Comparison of ENCODE assay signal across 15 cellular contexts in genomic region chr4:80876810-80877209, GRCh38.
DNase-seq lines count a peak whose midpoint lies in the region; ATAC-seq and TF ChIP-seq lines count a peak whose summit lies in the region.
"Had no signal": no experiment of that assay in that cellular context is flagged by ENCODE, and none has a peak within 500 bp of the region (broad histone marks: within the 10 kb centered on the region; RNA-seq: fewer than 3 reads in every experiment).

No MANE protein-coding gene starts in this region.

- H3K4me1 Mint-ChIP-seq in immature natural killer cell, result no peaks in the 10 kb centered on the region
- H3K4me1 Mint-ChIP-seq: endodermal cell had no signal

- DNase-seq in GM12864 (ENCODE audit: low read depth) (peak; percentile 49), posterior vena cava (ENCODE audit: low spot score) (no peak), immature natural killer cell (no peak), mammary epithelial cell (no peak), tibial artery (no peak)
- DNase-seq: activated naive CD4-positive, alpha-beta T cell treated with Interleukin-2 at 50 U/mL for 16 hours; endodermal cell; H7; NCI-H2081 treated with DMSO at 0.1 percent for 48 hours; small intestine had no signal

- H2AFZ ChIP-seq in OCI-LY3 (ENCODE audit: low read depth, low read length) (no peak overlapping the region), mammary epithelial cell (ENCODE audit: low read depth, low read length) (no peak overlapping the region)

- H3K36me3 ChIP-seq in OCI-LY3 (replicated peaks; ENCODE audit: low read depth, low read length), result no peaks in the 10 kb centered on the region
- H3K36me3 ChIP-seq in mammary epithelial cell (ENCODE audit: insufficient read depth, low read length), result no peaks in the 10 kb centered on the region
- no peaks in the 10 kb centered on the region for H3K36me3 ChIP-seq in tibial artery

- dilution Hi-C loops in mammary epithelial cell (cut with HindIII; ENCODE audit: low sequenced_read_pairs), result no loop called here

- H3K4me3 ChIP-seq in GM12864 (ENCODE audit: low read depth, low read length) (no peak overlapping the region), OCI-LY3 (ENCODE audit: low read length) (peak overlapping the region; percentile 6; the same call in 1 of the 2 replicates), mammary epithelial cell (replicated peaks in 1 of 3; ENCODE audit: insufficient read depth in 1 of 3, low read depth in 2 of 3, low read length in 3 of 3) (no peak overlapping the region), tibial artery (no peak overlapping the region)
- H3K4me3 ChIP-seq: lung had no signal

- H3K9me3 Mint-ChIP-seq in immature natural killer cell, result peaks cover 0 to 4% (median 0%) of the 10 kb centered on the region in 6 donors
- H3K9me3 Mint-ChIP-seq: endodermal cell had no signal

- ATAC-seq in GM19438 (IDR thresholded peaks at IDR 0.05; ENCODE audit: low read depth, unreplicated experiment) (peak; percentile 74), HG02981 (IDR thresholded peaks at IDR 0.05; ENCODE audit: unreplicated experiment) (peak; percentile 79)

- H3K79me2 ChIP-seq in OCI-LY3 (ENCODE audit: low read length) (no peaks in the 10 kb centered on the region), mammary epithelial cell (ENCODE audit: insufficient read depth, low read length) (no peaks in the 10 kb centered on the region)

- H4K20me1 ChIP-seq in OCI-LY3 (ENCODE audit: insufficient read depth, low read length) (no peaks in the 10 kb centered on the region), mammary epithelial cell (ENCODE audit: insufficient read depth, low read length) (no peaks in the 10 kb centered on the region)

- H3K4me3 Mint-ChIP-seq in immature natural killer cell, result no peak overlapping the region
- H3K4me3 Mint-ChIP-seq: endodermal cell had no signal

- H3K27ac Mint-ChIP-seq in immature natural killer cell, result no peak overlapping the region
- H3K27ac Mint-ChIP-seq: endodermal cell had no signal

- H3K27me3 ChIP-seq in OCI-LY3 (ENCODE audit: low read depth, low read length) (no peaks in the 10 kb centered on the region), mammary epithelial cell (ENCODE audit: insufficient read depth, low read length) (no peaks in the 10 kb centered on the region), tibial artery (no peaks in the 10 kb centered on the region)

- peak overlapping the region; percentile 54 for H3K4me2 ChIP-seq in OCI-LY3 (ENCODE audit: low read length)
- no peak overlapping the region for H3K4me2 ChIP-seq in mammary epithelial cell (ENCODE audit: insufficient read depth, low read depth, low read length)

- CTCF ChIA-PET in mammary epithelial cell (lab: Charles Lee; ENCODE audit: low non-redundant PET), result no interaction called here

- intact Hi-C loops in posterior vena cava (cut with DNase I), result no loop called here
- intact Hi-C loops in mammary epithelial cell (cut with micrococcal nuclease), result no loop called here
- intact Hi-C loops in tibial artery (cut with DNase I; ENCODE audit: low total_unique reads), result no loop called here

- no TSS peak for BruUV-seq in mammary epithelial cell (replicated peaks; lab: Mats Ljungman, UMichigan)

- H3K4me1 ChIP-seq in OCI-LY3 (ENCODE audit: low read length) (peaks cover 52% of the 10 kb centered on the region), mammary epithelial cell (ENCODE audit: insufficient read depth, low read length) (no peaks in the 10 kb centered on the region), tibial artery (no peaks in the 10 kb centered on the region)

- H3K9ac ChIP-seq in OCI-LY3 (ENCODE audit: low read length) (peak overlapping the region; percentile 14; the same call in 1 of the 2 replicates), mammary epithelial cell (ENCODE audit: insufficient read depth, low read length) (no peak overlapping the region)

- H3K27me3 Mint-ChIP-seq in immature natural killer cell (ENCODE audit: low read depth in 3 of 3), result peaks cover 0 to 3% (median 2%) of the 10 kb centered on the region in 3 donors

- H3K27ac ChIP-seq in OCI-LY3 (ENCODE audit: low read length), result peak overlapping the region; percentile 82
- no peak overlapping the region for H3K27ac ChIP-seq in mammary epithelial cell (ENCODE audit: insufficient read depth, low read depth, low read length)
- no peak overlapping the region for H3K27ac ChIP-seq in tibial artery
- H3K27ac ChIP-seq: C4-2B had no signal

- TF ChIP-seq CTCF in GM12864 (IDR thresholded peaks at IDR 0.05; ENCODE audit: low read depth, low read length, missing control alignments), result no peak
- TF ChIP-seq CTCF in OCI-LY3 (IDR thresholded peaks at IDR 0.05; ENCODE audit: low read depth, low read length), result no peak
- TF ChIP-seq CTCF in mammary epithelial cell (conservative IDR thresholded peaks at IDR 0.05 in 1 of 2, IDR thresholded peaks at IDR 0.05 in 1 of 2; ENCODE audit: extremely low read depth in 1 of 2, insufficient read depth in 1 of 2, low read depth in 1 of 2, low read length in 2 of 2), result no peak
- TF ChIP-seq CTCF in tibial artery (IDR thresholded peaks at IDR 0.05), result no peak

- H3K9me3 ChIP-seq in OCI-LY3 (ENCODE audit: insufficient read depth, low read length) (no peaks in the 10 kb centered on the region), mammary epithelial cell (replicated peaks; ENCODE audit: insufficient read depth, low read length) (no peaks in the 10 kb centered on the region), tibial artery (no peaks in the 10 kb centered on the region)

- in situ Hi-C loops in mammary epithelial cell (cut with MboI; ENCODE audit: low sequenced_read_pairs in 2 of 2), result no loop called here

- H3K36me3 Mint-ChIP-seq in immature natural killer cell, result no peaks in the 10 kb centered on the region
